2 cellular contexts compared by ENCODE assay signal in genomic region chr6:137231156-137231555, GRCh38.
TF ChIP-seq lines count a peak whose summit lies in the region.

No MANE protein-coding gene starts in this region.

TF ChIP-seq in A549, 52 proteins besides CTCF, POLR2A, EP300 and RAD21 (continued from another document):
- TF ChIP-seq E2F6 (IDR thresholded peaks at IDR 0.05; ENCODE audit: borderline replicate concordance, low read depth) (no peak), BHLHE40 (IDR thresholded peaks at IDR 0.05; ENCODE audit: low read depth, low read length) (no peak), MAX (IDR thresholded peaks at IDR 0.05) (no peak), HOXB5 (CRISPR knock-in tag; IDR thresholded peaks at IDR 0.05) (no peak), RCOR1 (IDR thresholded peaks at IDR 0.05; ENCODE audit: low read depth, low read length) (no peak), KDM1A (IDR thresholded peaks at IDR 0.05; ENCODE audit: low read depth) (no peak), RFX5 (IDR thresholded peaks at IDR 0.05) (no peak), FOSL2 (IDR thresholded peaks at IDR 0.05) (no peak), FOSL2 (CRISPR knock-in tag; IDR thresholded peaks at IDR 0.05) (no peak)
TF ChIP-seq in A549: peak in this region for 0.

TF ChIP-seq in GM23338, 12 proteins besides CTCF, POLR2A, EP300 and RAD21 (continued from another document):
- TF ChIP-seq EZH2phosphoT487 (IDR thresholded peaks at IDR 0.05; ENCODE audit: unreplicated experiment) (no peak), ZNF331 (CRISPR knock-in tag; IDR thresholded peaks at IDR 0.05; ENCODE audit: low read depth) (no peak), NANOG (IDR thresholded peaks at IDR 0.05; ENCODE audit: borderline replicate concordance) (no peak)
